In genomic region chr6:14117158-14118090, GRCh38 we compare ENCODE assay signal across 8 cellular contexts. TPM values are rescaled to one million over a fixed set of nuclear protein-coding genes. Genes with fewer than 3 reads are reported as not detected.
A peak's percentile ranks its signal among the peaks of the same experiment; 100 is the strongest.
DNase-seq lines count a peak whose midpoint lies in the region; ATAC-seq and TF ChIP-seq lines count a peak whose summit lies in the region.

Gene CD83 (plus strand): TSS chr6:14117772. CDS start chr6:14117812, 40 bp downstream.

- TF ChIP-seq POLR2A in GM15510 (IDR thresholded peaks at IDR 0.05; ENCODE audit: borderline replicate concordance, extremely low read depth, insufficient read length) = peak; percentile 98

- peak in 8 of 56 donors; percentile 12 to 40 (median 20) for TF ChIP-seq CTCF in dorsolateral prefrontal cortex (IDR thresholded peaks at IDR 0.05 in 54 of 56, conservative IDR thresholded peaks at IDR 0.05 in 2 of 56; ENCODE audit: low read depth in 1 of 56, partially characterized antibody in 56 of 56)
- no peak for TF ChIP-seq CTCF in lung (IDR thresholded peaks at IDR 0.05; ENCODE audit: control extremely low read depth, extremely low read depth)

- intact Hi-C loops in dorsolateral prefrontal cortex (cut with DNase I) = no loop called here

- ATAC-seq in HG02938 (IDR thresholded peaks at IDR 0.05; ENCODE audit: unreplicated experiment) = peak; percentile 41
- peak; percentile 95 for ATAC-seq in lung (ENCODE audit: insufficient read depth, low FRiP score)

- peak within 1 kb of the TSS in 46 of 59 donors; percentile 5 to 91 (median 62) for H3K27ac ChIP-seq in dorsolateral prefrontal cortex
- H3K27ac ChIP-seq in lung (ENCODE audit: low read depth in 1 of 2, low read length in 1 of 2) = peak within 1 kb of the TSS in 1 of 2 donors; percentile 94

- no peaks in the 10 kb centered on the region for H3K4me1 ChIP-seq in lung (ENCODE audit: control insufficient read depth in 2 of 2, insufficient read depth in 2 of 2, low read length in 2 of 2)

- no peaks in the 10 kb centered on the region for H3K9me3 ChIP-seq in lung (ENCODE audit: control insufficient read depth in 2 of 2, insufficient read depth in 1 of 2, low read length in 1 of 2)

- no peaks in the 10 kb centered on the region for H3K36me3 ChIP-seq in lung (ENCODE audit: control insufficient read depth in 2 of 2, insufficient read depth in 2 of 2, low read length in 2 of 2)

- peak; percentile 86 for DNase-seq in 8988T
- DNase-seq in NCI-H460 (ENCODE audit: extremely low read depth, low read depth) = peak; percentile 9
- peak; percentile 57 to 59 for DNase-seq in activated CD4-positive, alpha-beta T cell treated with anti-CD3 and anti-CD28 coated beads, Interleukin-2, amount 50 U/mL, for 24 hours (ENCODE audit: low read depth in 1 of 2, low spot score in 1 of 2)
- peak in 5 of 10 donors; percentile 31 to 75 (median 41) for DNase-seq in dorsolateral prefrontal cortex
- DNase-seq in lung (ENCODE audit: low spot score) = peak; percentile 59
- peak; percentile 48 to 55 (median 51) for DNase-seq in stimulated activated CD4-positive, alpha-beta T cell treated with anti-CD3 and anti-CD28 coated beads, TNF-alpha, amount 100 ng/mL, for 48 hours (ENCODE audit: low read depth in 3 of 3)

- 1% methylated on average over 53 to 106 of the region's 106 CpGs for WGBS in lung, 2 donors

- peak within 1 kb of the TSS; percentile 43 to 86 (median 74) for H3K4me3 ChIP-seq in dorsolateral prefrontal cortex
- peak within 1 kb of the TSS; percentile 79 for H3K4me3 ChIP-seq in lung

- no peaks in the 10 kb centered on the region for H3K27me3 ChIP-seq in dorsolateral prefrontal cortex
- no peaks in the 10 kb centered on the region for H3K27me3 ChIP-seq in lung (ENCODE audit: control insufficient read depth, insufficient read depth)

RNA-seq across cellular contexts. Expression of gene CD83, which starts in this region (rescaled TPM):
- total RNA-seq in NCI-H460 (2014; rRNA removed; shearing (Covaris generic)) = 1.7 and 2.7 TPM in 2 replicates
- 1.4 and 1.6 TPM in 2 replicates for polyA plus RNA-seq in NCI-H460 (2014; cell fraction: nucleus; rRNA removed)
- total RNA-seq in dorsolateral prefrontal cortex (10 to 100 TPM in 115 of 120 experiments, 1 to 10 TPM in 5; 7.9 to 32.6 (median 19.5) TPM), lung (10 to 100 TPM; 21.3 to 31.1 TPM)
- 10 to 100 TPM; 14.5 to 28.8 TPM for polyA plus RNA-seq in lung
